Comparison of ENCODE assay signal across 28 cellular contexts in genomic region chr7:6486438-6487183, GRCh38.
"Had no signal": no experiment of that assay in that cellular context is flagged by ENCODE, and none has a peak within 500 bp of the region (broad histone marks: within the 10 kb centered on the region; RNA-seq: fewer than 3 reads in every experiment).

No MANE protein-coding gene starts in this region.

- ATAC-seq: esophagus mucosa; foreskin keratinocyte; gastroesophageal sphincter; heart left ventricle; left lung; mucosa of descending colon; stimulated activated effector memory CD8-positive, alpha-beta T cell treated with anti-CD3 and anti-CD28 coated beads, Interleukin-12 subunit alpha, Interleukin-12 subunit beta, amount 100 ng/mL, for 72 hours had no signal

- H3K4me3 ChIP-seq: dorsolateral prefrontal cortex, gastroesophageal sphincter, heart left ventricle, hepatocyte, left lung, mucosa of descending colon, prostate gland, right atrium auricular region, sigmoid colon, stomach, thyroid gland, uterus had no signal

- H3K9me3 ChIP-seq: gastroesophageal sphincter, mucosa of descending colon, prostate gland, stomach, thyroid gland, uterus had no signal

- H3K4me2 ChIP-seq: hepatocyte had no signal

- H3K36me3 Mint-ChIP-seq: naive B cell, type B pancreatic cell had no signal

- H3K4me1 ChIP-seq: prostate gland had no signal

- H3K9me3 Mint-ChIP-seq: stimulated activated effector memory CD8-positive, alpha-beta T cell treated with anti-CD3 and anti-CD28 coated beads, Interleukin-12 subunit alpha, Interleukin-12 subunit beta, amount 100 ng/mL, for 72 hours had no signal

- DNase-seq: cerebellar nuclear complex; dorsolateral prefrontal cortex; effector CD4-positive, alpha-beta T cell; foreskin keratinocyte; heart left ventricle; kidney; left lung; mesenchymal stem cell; mucosa of descending colon; naive B cell; nephron progenitor cell; sigmoid colon; stimulated activated CD4-positive, alpha-beta T cell treated with anti-CD3 and anti-CD28 coated beads, Interleukin-2, amount 100 ng/mL, for 24 hours; stimulated activated CD4-positive, alpha-beta T cell treated with anti-CD3 and anti-CD28 coated beads, Interleukin-4, amount 100 ng/mL, for 24 hours; stimulated activated naive CD4-positive, alpha-beta T cell treated with Interleukin-2 at 50 U/mL for 16 hours; stomach; thyroid gland; uterus had no signal

- H3K27ac ChIP-seq: dorsolateral prefrontal cortex, epithelial cell of prostate, foreskin keratinocyte, gastroesophageal sphincter, heart left ventricle, hepatocyte, left lung, parathyroid adenoma, prostate gland, right atrium auricular region, sigmoid colon, stomach, thyroid gland, uterus had no signal

- FAIRE-seq: kidney had no signal

- H3K27ac Mint-ChIP-seq: mesothelial cell of epicardium; nephron progenitor cell; stimulated activated effector memory CD8-positive, alpha-beta T cell treated with anti-CD3 and anti-CD28 coated beads, Interleukin-12 subunit alpha, Interleukin-12 subunit beta, amount 100 ng/mL, for 72 hours; type B pancreatic cell had no signal

- H3K27me3 Mint-ChIP-seq: naive B cell had no signal

- H3K36me3 ChIP-seq: gastroesophageal sphincter, prostate gland, right atrium auricular region, sigmoid colon, thyroid gland, uterus had no signal

- H3K9ac ChIP-seq: parathyroid adenoma had no signal

- H3K4me3 Mint-ChIP-seq: mesothelial cell of epicardium; nephron progenitor cell; stimulated activated effector memory CD8-positive, alpha-beta T cell treated with anti-CD3 and anti-CD28 coated beads, Interleukin-12 subunit alpha, Interleukin-12 subunit beta, amount 100 ng/mL, for 72 hours had no signal

- H2AFZ ChIP-seq: hepatocyte, parathyroid adenoma had no signal

- H3K27me3 ChIP-seq: dorsolateral prefrontal cortex, foreskin keratinocyte, heart left ventricle, hepatocyte, left lung, right atrium auricular region, sigmoid colon, stomach, thyroid gland, uterus had no signal
